8 cellular contexts compared by ENCODE assay signal in the genomic region with DNA sequence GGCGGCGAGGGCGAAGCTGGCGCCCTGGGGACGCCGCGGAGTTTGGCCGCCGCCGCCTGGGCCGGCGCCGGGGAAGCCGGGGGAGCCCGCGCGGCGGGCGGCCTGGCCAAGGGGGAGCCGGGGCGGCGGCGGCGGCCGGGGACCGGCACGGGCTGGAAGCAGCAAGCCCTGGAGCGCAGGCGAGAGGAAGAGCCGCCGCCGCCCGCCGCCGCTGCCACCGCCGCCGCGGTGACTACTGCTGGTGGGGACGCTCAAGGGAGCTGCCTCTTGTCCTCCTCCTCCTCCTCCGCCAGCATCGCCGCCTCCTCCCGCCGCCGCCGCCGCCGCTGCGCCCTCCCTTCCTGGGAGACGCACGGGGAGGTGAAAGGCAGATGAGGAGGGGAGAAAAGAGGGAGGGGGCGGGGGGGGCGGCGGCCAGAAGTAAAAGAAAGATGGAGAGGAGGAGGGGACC. TPM values are rescaled to one million over a fixed set of nuclear protein-coding genes. Genes with fewer than 3 reads are reported as not detected.
DNase-seq lines count a peak whose midpoint lies in the region; ATAC-seq and TF ChIP-seq lines count a peak whose summit lies in the region.

No MANE protein-coding gene starts in this region.

- intact Hi-C loops in left lung (cut with DNase I): no loop called here
- intact Hi-C loops in thyroid gland (cut with DNase I): loop anchor here (10.0 kb wide), 1 partner anchor 217 kb away; no protein-coding TSS in a partner anchor

- TF ChIP-seq POLR2A in thyroid gland (IDR thresholded peaks at IDR 0.05): peak in 1 of 2 donors; percentile 57

- DNase-seq in NCI-H2196 (lab: John Stamatoyannopoulos, UW; ENCODE audit: unreplicated experiment) (peak; percentile 9), NCI-H2196 treated with DMSO at 0.1 percent for 48 hours (lab: John Stamatoyannopoulos, UW; ENCODE audit: unreplicated experiment) (no peak), astrocyte of the spinal cord (ENCODE audit: low read depth, low spot score) (peak; percentile 28), left lung (peak in 1 of 2 donors; percentile 71), thyroid gland (peak; percentile 46 to 66), OCI-M2 (lab: John Stamatoyannopoulos, UW; ENCODE audit: unreplicated experiment) (no peak), NOMO-1 treated with DMSO at 0.1 percent for 48 hours (lab: John Stamatoyannopoulos, UW; ENCODE audit: unreplicated experiment) (no peak)

- no peak for ATAC-seq in left lung
- no peak for ATAC-seq in GM21528 (IDR thresholded peaks at IDR 0.05; ENCODE audit: low FRiP score, unreplicated experiment)

- TF ChIP-seq CTCF in astrocyte of the spinal cord (IDR thresholded peaks at IDR 0.05; ENCODE audit: low read depth, low read length) (no peak), left lung (IDR thresholded peaks at IDR 0.05) (no peak), thyroid gland (IDR thresholded peaks at IDR 0.05) (no peak)

- H3K36me3 ChIP-seq in left lung (no peaks in the 10 kb centered on the region), thyroid gland (no peaks in the 10 kb centered on the region)

- H3K27me3 ChIP-seq in left lung (peaks cover 59 to 95% of the 10 kb centered on the region in 2 donors), thyroid gland (no peaks in the 10 kb centered on the region)

- H3K27ac ChIP-seq in left lung (peak overlapping the region in 1 of 2 donors; percentile 28), thyroid gland (peak overlapping the region; percentile 52 to 91 (median 71))

- H3K4me1 ChIP-seq in left lung: peaks cover 10 to 28% of the 10 kb centered on the region in 2 donors
- peaks cover 16 to 17% of the 10 kb centered on the region in 2 donors for H3K4me1 ChIP-seq in thyroid gland

- in situ Hi-C loops in astrocyte of the spinal cord (cut with HindIII; ENCODE audit: low sequenced_read_pairs): no loop called here

- H3K9me3 ChIP-seq in left lung (no peaks in the 10 kb centered on the region), thyroid gland (no peaks in the 10 kb centered on the region)

- H3K4me3 ChIP-seq in astrocyte of the spinal cord (ENCODE audit: low read depth, low read length) (peak overlapping the region; percentile 49), left lung (peak overlapping the region; percentile 28 to 41), thyroid gland (replicated peaks in 1 of 3) (peak overlapping the region; percentile 23 to 92 (median 61))

- WGBS in thyroid gland, 2 donors: 0% methylated on average over 3 of the region's 55 CpGs; no CpG with 5 or more reads in 1 of the 2 donors

RNA-seq across cellular contexts. Expression of a gene that starts 1.0 kb away (rescaled TPM):
- total RNA-seq in left lung (1 to 10 TPM; 1.3 to 3.8 TPM), thyroid gland (10 to 100 TPM; 17.1 to 25.9 (median 20.7) TPM)

Comparison
In these comparisons a context has a peak if more than half of its experiments do, and no peak if none do; other contexts are left out.
1. DNase-seq: peak in NCI-H2196 (single experiment), astrocyte of the spinal cord (single experiment) and thyroid gland (2 of 2); none in NCI-H2196 treated with DMSO at 0.1 percent for 48 hours (single experiment), OCI-M2 (single experiment) and NOMO-1 treated with DMSO at 0.1 percent for 48 hours (single experiment).
2. Peak in every context shown above with its lines, with median percentiles within 50 percentile points of each other: H3K4me3 ChIP-seq.